ENCODE assay signal across 18 cellular contexts in the genomic region with DNA sequence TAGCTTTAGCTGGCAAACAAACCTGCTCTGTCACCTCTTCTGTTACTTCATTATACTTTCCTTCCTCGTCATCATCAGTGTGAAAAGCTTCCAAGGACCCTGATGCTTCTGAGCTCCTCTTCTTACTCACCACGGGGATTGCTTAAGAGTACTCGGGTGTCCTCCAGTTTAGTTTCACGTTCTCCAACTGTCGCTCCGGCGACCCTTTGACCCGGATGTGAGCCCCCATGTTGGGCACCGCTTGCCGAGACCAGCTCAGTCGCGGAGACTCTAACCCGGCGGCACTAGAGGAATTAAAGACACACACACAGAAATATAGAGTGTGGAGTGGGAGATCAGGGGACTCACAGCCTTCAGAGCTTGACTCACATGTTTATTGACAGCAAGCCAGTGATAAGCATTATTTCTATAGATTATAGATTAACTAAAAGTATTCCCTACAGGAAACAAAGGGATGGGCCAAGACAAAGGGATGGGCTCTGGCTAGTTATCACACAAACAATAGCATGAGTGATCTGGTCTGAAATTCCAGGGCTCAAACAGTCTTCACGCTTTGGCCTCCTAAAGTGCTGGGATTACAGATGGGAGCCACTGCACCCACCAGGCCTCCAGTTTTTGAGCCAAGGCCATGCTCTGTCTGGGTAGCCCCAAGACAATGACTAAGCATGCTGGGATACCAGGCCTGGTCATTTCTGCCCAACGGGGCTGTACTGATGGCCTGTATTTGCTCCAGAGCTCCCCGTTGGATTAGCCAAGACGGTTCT. TPM values are rescaled to one million over a fixed set of nuclear protein-coding genes. Genes with fewer than 3 reads are reported as not detected.
DNase-seq lines count a peak whose midpoint lies in the region; ATAC-seq and TF ChIP-seq lines count a peak whose summit lies in the region.
"Had no signal": no experiment of that assay in that cellular context is flagged by ENCODE, and none has a peak within 500 bp of the region (broad histone marks: within the 10 kb centered on the region; RNA-seq: fewer than 3 reads in every experiment).

No MANE protein-coding gene starts in this region.

- H3K27me3 Mint-ChIP-seq in nephron progenitor cell (ENCODE audit: low read depth, poor library complexity) = no peaks in the 10 kb centered on the region
- peaks cover 1% of the 10 kb centered on the region; the same call in 1 of the 2 replicates for H3K27me3 Mint-ChIP-seq in HFFc6 (ENCODE audit: insufficient read depth)
- H3K27me3 Mint-ChIP-seq: naive B cell had no signal

- no peaks in the 10 kb centered on the region for H3K36me3 ChIP-seq in uterus
- H3K36me3 ChIP-seq: brain microvascular endothelial cell, suprapubic skin had no signal

- H3K9me3 ChIP-seq in uterus = no peaks in the 10 kb centered on the region
- H3K9me3 ChIP-seq: suprapubic skin had no signal

- intact Hi-C loops in uterus (cut with DNase I; ENCODE audit: low total_unique reads) = no loop called here

- H3K4me3 ChIP-seq in HL-60 (replicated peaks; ENCODE audit: insufficient read depth, low read length) (no peak overlapping the region), cardiac fibroblast (replicated peaks in 1 of 2; ENCODE audit: low read depth in 2 of 2, low read length in 2 of 2) (no peak overlapping the region), uterus (no peak overlapping the region)
- H3K4me3 ChIP-seq: suprapubic skin had no signal

- no peak overlapping the region for H3K4me3 Mint-ChIP-seq in nephron progenitor cell
- H3K4me3 Mint-ChIP-seq in HFFc6 = no peak overlapping the region
- H3K4me3 Mint-ChIP-seq: naive B cell had no signal

- no peaks in the 10 kb centered on the region for H3K4me1 ChIP-seq in uterus

- H3K36me3 Mint-ChIP-seq in nephron progenitor cell (ENCODE audit: low read depth) = peaks cover 11% of the 10 kb centered on the region
- H3K36me3 Mint-ChIP-seq in HFFc6 (ENCODE audit: low read depth) = no peaks in the 10 kb centered on the region

- no peaks in the 10 kb centered on the region for H3K27me3 ChIP-seq in HL-60 (ENCODE audit: insufficient read depth, poor library complexity, severe bottlenecking)
- H3K27me3 ChIP-seq in uterus = no peaks in the 10 kb centered on the region
- H3K27me3 ChIP-seq: brain microvascular endothelial cell, suprapubic skin had no signal

- ATAC-seq in HG03432 (IDR thresholded peaks at IDR 0.05; ENCODE audit: unreplicated experiment) (no peak), GM19035 (IDR thresholded peaks at IDR 0.05; ENCODE audit: unreplicated experiment) (no peak)
- ATAC-seq: left ventricle myocardium superior had no signal

- peaks cover 12% of the 10 kb centered on the region for H3K4me1 Mint-ChIP-seq in nephron progenitor cell
- H3K4me1 Mint-ChIP-seq in HFFc6 (ENCODE audit: low read depth) = peaks cover 43% of the 10 kb centered on the region
- H3K4me1 Mint-ChIP-seq: naive B cell had no signal

- H3K27ac Mint-ChIP-seq in nephron progenitor cell = peak overlapping the region; percentile 29
- H3K27ac Mint-ChIP-seq in HFFc6 = no peak overlapping the region

- H3K9me3 Mint-ChIP-seq in nephron progenitor cell (peaks cover 11% of the 10 kb centered on the region), HFFc6 (peaks cover 9% of the 10 kb centered on the region)

- H3K27ac ChIP-seq in HL-60 (replicated peaks) (peak overlapping the region; percentile 62), uterus (no peak overlapping the region)
- H3K27ac ChIP-seq: brain microvascular endothelial cell, suprapubic skin had no signal

- TF ChIP-seq CTCF in HL-60 (IDR thresholded peaks at IDR 0.05; ENCODE audit: insufficient read depth, low read length) (no peak), cardiac fibroblast (IDR thresholded peaks at IDR 0.05; ENCODE audit: low read depth, low read length) (no peak), nephron progenitor cell (IDR thresholded peaks at IDR 0.05) (no peak), HFFc6 (IDR thresholded peaks at IDR 0.05) (no peak), uterus (IDR thresholded peaks at IDR 0.05) (no peak)

- no peak for TF ChIP-seq POLR2A in uterus (IDR thresholded peaks at IDR 0.05)

- peak; percentile 45 to 63 for DNase-seq in HL-60 (ENCODE audit: low read depth in 1 of 2, low spot score in 1 of 2)
- DNase-seq in NOMO-1 treated with dmso at 0.1 percent for 144 hours (lab: John Stamatoyannopoulos, UW; ENCODE audit: unreplicated experiment) = peak; percentile 42
- DNase-seq in cardiac fibroblast (ENCODE audit: low read depth in 2 of 2) = peak; percentile 26 to 35
- DNase-seq in nephron progenitor cell = no peak
- no peak for DNase-seq in HFFc6
- no peak for DNase-seq in uterus
- DNase-seq: activated gamma-delta T cell; brain microvascular endothelial cell; effector CD8-positive, alpha-beta T cell; GDM1; KG1; left ventricle myocardium superior; naive B cell; NCI-H1436; NCI-H345 had no signal

RNA-seq across cellular contexts. Expression of a gene that starts 30.1 kb away (rescaled TPM):
- total RNA-seq in HFFc6 (2021; fragmentation: NEBNext Ultra II Directional; extraction: Animal tissue kit (Norgen Biotek cat#: 25700)) = 1,000 to 10,000 TPM; 1,376 to 1,744 (median 1,709) TPM
- 100 to 1,000 TPM; 123 to 358 (median 225) TPM for total RNA-seq in uterus

RNA-seq across cellular contexts. Expression of a gene that starts 37.1 kb away (rescaled TPM):
- total RNA-seq in HFFc6 (2021; fragmentation: NEBNext Ultra II Directional; extraction: Animal tissue kit (Norgen Biotek cat#: 25700)) = not detected
- not detected for total RNA-seq in uterus
- total RNA-seq: left ventricle myocardium superior had no signal

Comparison
In these comparisons a context has a peak if more than half of its experiments do, and no peak if none do; other contexts are left out.
1. DNase-seq: peak in HL-60 (2 of 2), NOMO-1 treated with dmso at 0.1 percent for 144 hours (single experiment) and cardiac fibroblast (2 of 2); none in nephron progenitor cell (single experiment), HFFc6 (single experiment) and uterus (0 of 2).